ENCODE assay signal across 9 cellular contexts in the genomic region with DNA sequence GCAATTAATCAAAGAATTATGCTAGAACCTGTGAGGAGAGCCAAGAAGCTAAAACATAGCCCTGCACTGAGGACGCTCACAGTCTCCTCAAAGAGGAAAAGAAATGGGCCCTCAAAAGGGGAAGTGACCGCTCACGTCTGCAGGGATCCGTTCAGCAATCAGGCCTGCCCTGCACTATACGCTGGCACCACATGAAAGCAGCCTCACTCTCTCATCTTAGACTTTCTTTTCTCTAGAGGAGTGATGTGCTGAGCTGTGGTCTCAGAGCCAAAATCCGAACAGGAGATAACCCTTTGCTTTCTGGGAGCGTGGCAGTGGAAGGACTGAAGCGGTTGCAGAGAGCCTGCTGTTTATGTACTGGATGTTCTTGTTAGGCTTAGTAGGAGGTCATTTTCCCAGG. TPM values are rescaled to one million over a fixed set of nuclear protein-coding genes. Genes with fewer than 3 reads are reported as not detected.
DNase-seq lines count a peak whose midpoint lies in the region; ATAC-seq and TF ChIP-seq lines count a peak whose summit lies in the region.
"Had no signal": no experiment of that assay in that cellular context is flagged by ENCODE, and none has a peak within 500 bp of the region (broad histone marks: within the 10 kb centered on the region; RNA-seq: fewer than 3 reads in every experiment).

No MANE protein-coding gene starts in this region.

- peak overlapping the region; percentile 49 for H3K4me3 Mint-ChIP-seq in T-helper 2 cell treated with Interferon-gamma antibody and Interleukin-4, amounts not matched to agents 5 μg/mL and 100 μg/mL, for 36 hours
- H3K4me3 Mint-ChIP-seq in naive thymus-derived CD8-positive, alpha-beta T cell: peak overlapping the region; percentile 69 to 89 (median 82)

- no peak overlapping the region for H3K4me3 ChIP-seq in testis

- H3K4me1 ChIP-seq in testis: no peaks in the 10 kb centered on the region

- H3K27me3 Mint-ChIP-seq in T-helper 2 cell treated with Interferon-gamma antibody and Interleukin-4, amounts not matched to agents 5 μg/mL and 100 μg/mL, for 36 hours (ENCODE audit: low read depth): no peaks in the 10 kb centered on the region
- H3K27me3 Mint-ChIP-seq in naive thymus-derived CD8-positive, alpha-beta T cell: no peaks in the 10 kb centered on the region

- H3K27ac ChIP-seq in testis: no peak overlapping the region

- no peaks in the 10 kb centered on the region for H3K27me3 ChIP-seq in testis

- ATAC-seq in GM18909 (IDR thresholded peaks at IDR 0.05; ENCODE audit: poor library complexity, unreplicated experiment) (peak; percentile 65), HG02981 (IDR thresholded peaks at IDR 0.05; ENCODE audit: unreplicated experiment) (peak; percentile 74)
- ATAC-seq in naive thymus-derived CD8-positive, alpha-beta T cell: peak; percentile 95 to 96

- no peaks in the 10 kb centered on the region for H3K9me3 ChIP-seq in testis

- H3K27ac Mint-ChIP-seq in T-helper 2 cell treated with Interferon-gamma antibody and Interleukin-4, amounts not matched to agents 5 μg/mL and 100 μg/mL, for 36 hours: peak overlapping the region; percentile 88
- peak overlapping the region in 9 of 10 donors; percentile 65 to 91 (median 81) for H3K27ac Mint-ChIP-seq in naive thymus-derived CD8-positive, alpha-beta T cell

- peaks cover 90% of the 10 kb centered on the region for H3K4me1 Mint-ChIP-seq in T-helper 2 cell treated with Interferon-gamma antibody and Interleukin-4, amounts not matched to agents 5 μg/mL and 100 μg/mL, for 36 hours (ENCODE audit: low read depth)
- H3K4me1 Mint-ChIP-seq in naive thymus-derived CD8-positive, alpha-beta T cell: peaks cover 33 to 85% (median 72%) of the 10 kb centered on the region in 4 donors

- peaks cover 5% of the 10 kb centered on the region for H3K36me3 Mint-ChIP-seq in T-helper 2 cell treated with Interferon-gamma antibody and Interleukin-4, amounts not matched to agents 5 μg/mL and 100 μg/mL, for 36 hours (ENCODE audit: low read depth)
- H3K36me3 Mint-ChIP-seq in naive thymus-derived CD8-positive, alpha-beta T cell: no peaks in the 10 kb centered on the region

- intact Hi-C loops in testis (cut with DNase I; ENCODE audit: low total_unique reads): no loop called here

- WGBS in testis, 2 donors: 65 to 70% methylated on average over 8 of the region's 8 CpGs

- H3K9me3 Mint-ChIP-seq in T-helper 2 cell treated with Interferon-gamma antibody and Interleukin-4, amounts not matched to agents 5 μg/mL and 100 μg/mL, for 36 hours: no peaks in the 10 kb centered on the region
- H3K9me3 Mint-ChIP-seq in naive thymus-derived CD8-positive, alpha-beta T cell: no peaks in the 10 kb centered on the region

- no peak for TF ChIP-seq CTCF in testis (IDR thresholded peaks at IDR 0.05)

- POLR2A ChIA-PET in naive thymus-derived CD8-positive, alpha-beta T cell (lab: Charles Lee): interaction anchor here (0.6 to 5.5 kb wide), 10 partner anchors 9 to 495 kb away, joined by 3 to 77 read pairs (median 4); no protein-coding TSS in a partner anchor

- no peaks in the 10 kb centered on the region for H3K36me3 ChIP-seq in testis (ENCODE audit: low read depth, missing control alignments)

- no peak for DNase-seq in T-helper 2 cell treated with Interferon-gamma antibody and Interleukin-4, amounts not matched to agents 5 μg/mL and 100 μg/mL, for 36 hours (ENCODE audit: low spot score)
- peak in 8 of 10 donors; percentile 38 to 77 (median 66) for DNase-seq in naive thymus-derived CD8-positive, alpha-beta T cell
- DNase-seq in testis (no peak), NCI-H748 (lab: John Stamatoyannopoulos, UW; ENCODE audit: unreplicated experiment) (no peak), COLO668 (lab: John Stamatoyannopoulos, UW; ENCODE audit: unreplicated experiment) (no peak), AG08395 (ENCODE audit: low spot score) (no peak)

- no peak for TF ChIP-seq POLR2A in testis (IDR thresholded peaks at IDR 0.05)

RNA-seq across cellular contexts. Expression of gene IL2RA, which starts 6.3 kb away (rescaled TPM):
- 1 to 10 TPM; 1.0 to 1.4 TPM for total RNA-seq in naive thymus-derived CD8-positive, alpha-beta T cell
- under 1 TPM; 0.07 to 0.25 (median 0.16) TPM for polyA plus RNA-seq in naive thymus-derived CD8-positive, alpha-beta T cell
- total RNA-seq in testis: under 1 TPM in 1 of 2 donors, not detected in 1; 0.62 TPM
- polyA plus RNA-seq in testis (ENCODE audit: insufficient read depth, low read depth, low replicate concordance): 1.0 TPM
- total RNA-seq: dermis microvascular lymphatic vessel endothelial cell had no signal

RNA-seq across cellular contexts. Expression of gene RBM17, which starts 20.4 kb away (rescaled TPM):
- 100 to 1,000 TPM; 129 to 130 TPM for total RNA-seq in naive thymus-derived CD8-positive, alpha-beta T cell
- 10 to 100 TPM; 57.4 to 84.9 (median 61.3) TPM for polyA plus RNA-seq in naive thymus-derived CD8-positive, alpha-beta T cell
- 100 to 1,000 TPM; 114 to 121 TPM for total RNA-seq in testis
- 145 TPM for polyA plus RNA-seq in testis (ENCODE audit: insufficient read depth, low read depth, low replicate concordance)

Comparison
In these comparisons a context has a peak if more than half of its experiments do, and no peak if none do; other contexts are left out.
1. DNase-seq: peak in naive thymus-derived CD8-positive, alpha-beta T cell (8 of 10); none in T-helper 2 cell treated with Interferon-gamma antibody and Interleukin-4, amounts not matched to agents 5 μg/mL and 100 μg/mL, for 36 hours (single experiment), testis (single experiment), NCI-H748 (single experiment), COLO668 (single experiment) and AG08395 (single experiment).
2. Peak in every context shown above with its lines, with median percentiles within 50 percentile points of each other: ATAC-seq.